ENCODE assay signal across 23 cellular contexts in genomic region chr15:64148581-64148980, GRCh38. TPM values are rescaled to one million over a fixed set of nuclear protein-coding genes. Genes with fewer than 3 reads are reported as not detected.
"Had no signal": no experiment of that assay in that cellular context is flagged by ENCODE, and none has a peak within 500 bp of the region (broad histone marks: within the 10 kb centered on the region; RNA-seq: fewer than 3 reads in every experiment).

No MANE protein-coding gene starts in this region.

- ATAC-seq: left colon; natural killer cell; sciatic nerve; stimulated activated effector memory CD8-positive, alpha-beta T cell treated with anti-CD3 and anti-CD28 coated beads, Interleukin-12 subunit alpha, Interleukin-12 subunit beta, amount 100 ng/mL, for 72 hours had no signal

- H3K36me3 Mint-ChIP-seq: memory B cell, natural killer cell had no signal

- H3K4me1 ChIP-seq: parathyroid adenoma had no signal

- H3K9me3 ChIP-seq: left ventricle myocardium inferior, neutrophil, suprapubic skin, transverse colon, vagina had no signal

- H3K27me3 ChIP-seq: vagina had no signal

- H3K9me3 Mint-ChIP-seq: dendritic cell treated with granulocyte-macrophage colony-stimulating factor and Interleukin-4, amounts not matched to agents 40 ng/mL and 50 ng/mL, for 4 days; immature natural killer cell; memory B cell; natural killer cell; stimulated activated effector memory CD8-positive, alpha-beta T cell treated with anti-CD3 and anti-CD28 coated beads, Interleukin-12 subunit alpha, Interleukin-12 subunit beta, amount 100 ng/mL, for 72 hours; stimulated activated naive CD8-positive, alpha-beta T cell treated with anti-CD3 and anti-CD28 coated beads, Interleukin-15, Interleukin-2, amounts not matched to agents 100 ng/mL and 50 ng/mL, for 24 hours had no signal

- H3K4me3 ChIP-seq: left ventricle myocardium inferior, lung, smooth muscle cell, suprapubic skin, transverse colon, vagina had no signal

- DNase-seq: effector memory CD4-positive, alpha-beta T cell; hypothalamus; immature natural killer cell; islet precursor cell; kidney glomerular epithelial cell; left colon; left ventricle myocardium inferior; natural killer cell; stimulated activated CD4-positive, alpha-beta T cell treated with anti-CD3 and anti-CD28 coated beads, Interleukin-2, amount 100 ng/mL, for 24 hours; stimulated activated CD4-positive, alpha-beta T cell treated with anti-CD3 and anti-CD28 coated beads, Interleukin-4, amount 100 ng/mL, for 24 hours; transverse colon had no signal

- H3K4me3 Mint-ChIP-seq: dendritic cell treated with granulocyte-macrophage colony-stimulating factor and Interleukin-4, amounts not matched to agents 40 ng/mL and 50 ng/mL, for 4 days; memory B cell; stimulated activated effector memory CD8-positive, alpha-beta T cell treated with anti-CD3 and anti-CD28 coated beads, Interleukin-12 subunit alpha, Interleukin-12 subunit beta, amount 100 ng/mL, for 72 hours; stimulated activated naive CD8-positive, alpha-beta T cell treated with anti-CD3 and anti-CD28 coated beads, Interleukin-15, Interleukin-2, amounts not matched to agents 100 ng/mL and 50 ng/mL, for 24 hours had no signal

- H3K27ac Mint-ChIP-seq: dendritic cell treated with granulocyte-macrophage colony-stimulating factor and Interleukin-4, amounts not matched to agents 40 ng/mL and 50 ng/mL, for 4 days; immature natural killer cell; natural killer cell; progenitor cell of endocrine pancreas; stimulated activated effector memory CD8-positive, alpha-beta T cell treated with anti-CD3 and anti-CD28 coated beads, Interleukin-12 subunit alpha, Interleukin-12 subunit beta, amount 100 ng/mL, for 72 hours; stimulated activated naive CD8-positive, alpha-beta T cell treated with anti-CD3 and anti-CD28 coated beads, Interleukin-15, Interleukin-2, amounts not matched to agents 100 ng/mL and 50 ng/mL, for 24 hours had no signal

- H3K27ac ChIP-seq: left ventricle myocardium inferior, neutrophil, parathyroid adenoma, suprapubic skin, transverse colon, vagina had no signal

- H3K9ac ChIP-seq: parathyroid adenoma had no signal

- H3K27me3 Mint-ChIP-seq: memory B cell had no signal

RNA-seq across cellular contexts. Expression of gene SNX22, which starts 3.0 kb away (rescaled TPM):
- total RNA-seq: smooth muscle cell, vagina had no signal
